2 cellular contexts compared by ENCODE assay signal in the genomic region with DNA sequence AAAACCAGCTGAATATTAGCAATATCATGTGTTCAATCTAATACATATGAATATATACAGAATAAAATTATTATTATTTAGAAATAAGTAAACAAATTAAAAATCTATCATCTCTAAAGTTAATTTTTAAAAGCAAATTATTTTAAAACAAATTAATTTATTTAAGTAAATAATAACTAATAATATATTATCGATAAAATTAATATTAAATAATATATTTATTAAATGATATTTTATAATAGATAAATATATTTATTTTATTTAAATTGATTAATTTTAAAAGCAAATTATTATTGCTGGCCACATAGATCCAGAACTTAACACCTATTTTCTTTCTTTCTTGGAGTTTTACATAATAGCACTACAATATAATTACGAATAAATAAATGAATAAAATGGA.
TF ChIP-seq lines count a peak whose summit lies in the region.

No MANE protein-coding gene starts in this region.

TF ChIP-seq in WTC11, 78 proteins besides CTCF, POLR2A, EP300 and RAD21:
- TF ChIP-seq HMGA2 (CRISPR knock-in tag; IDR thresholded peaks at IDR 0.05) (peak; percentile 91; the same call in 1 of the 2 replicates), SMAD4 (CRISPR knock-in tag; IDR thresholded peaks at IDR 0.05) (no peak)
TF ChIP-seq in WTC11: peak in this region for 1.

TF ChIP-seq in endothelial cell of umbilical vein, 7 proteins besides CTCF, POLR2A, EP300 and RAD21:
- no peak for TF ChIP-seq JUN (IDR thresholded peaks at IDR 0.05; ENCODE audit: borderline replicate concordance, insufficient read depth, insufficient read length, low read depth)
- TF ChIP-seq GATA2 (IDR thresholded peaks at IDR 0.05; ENCODE audit: insufficient read depth, insufficient read length, low read depth, low read length) = no peak
- TF ChIP-seq MYC (IDR thresholded peaks at IDR 0.05; ENCODE audit: low read depth, low read length) = no peak
- TF ChIP-seq, protein P1, sequence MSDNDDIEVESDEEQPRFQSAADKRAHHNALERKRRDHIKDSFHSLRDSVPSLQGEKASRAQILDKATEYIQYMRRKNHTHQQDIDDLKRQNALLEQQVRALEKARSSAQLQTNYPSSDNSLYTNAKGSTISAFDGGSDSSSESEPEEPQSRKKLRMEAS (IDR thresholded peaks at IDR 0.05; ENCODE audit: insufficient read depth, insufficient read length) = no peak
- TF ChIP-seq FOS (IDR thresholded peaks at IDR 0.05; ENCODE audit: borderline replicate concordance, insufficient read depth, low read length) = no peak
- no peak for TF ChIP-seq EZH2 (IDR thresholded peaks at IDR 0.05; ENCODE audit: borderline replicate concordance, low read depth, low read length, severe bottlenecking)
- TF ChIP-seq POLR2AphosphoS5 (IDR thresholded peaks at IDR 0.05; ENCODE audit: insufficient read depth, low read depth, low read length) = no peak
